Comparison of ENCODE assay signal across 10 cellular contexts in the genomic region with DNA sequence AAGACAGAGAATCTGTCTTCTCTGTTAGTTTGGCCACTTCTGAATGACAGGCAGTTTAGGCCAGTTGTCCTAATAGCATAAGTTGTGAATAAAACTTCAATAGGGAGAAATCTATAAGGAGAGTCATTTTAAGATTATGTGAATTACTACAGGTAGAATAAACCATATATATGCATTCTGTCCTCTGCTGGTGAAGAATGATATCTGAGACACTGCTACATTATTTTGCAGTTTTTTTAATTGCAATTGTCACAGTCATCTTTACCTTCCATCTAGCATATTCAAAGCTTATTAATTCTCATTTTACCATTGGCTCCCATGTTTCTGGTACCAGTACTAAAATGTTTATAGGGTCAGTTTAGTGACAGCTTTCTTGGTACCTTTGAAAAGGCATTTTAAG.
"Had no signal": no experiment of that assay in that cellular context is flagged by ENCODE, and none has a peak within 500 bp of the region (broad histone marks: within the 10 kb centered on the region; RNA-seq: fewer than 3 reads in every experiment).

No MANE protein-coding gene starts in this region.

- H3K4me3 ChIP-seq: right atrium auricular region, skin epidermis, tibial nerve had no signal

- DNase-seq: activated CD4-positive, alpha-beta memory T cell treated with anti-CD3 and anti-CD28 coated beads for 36 hours; activated gamma-delta T cell; activated T-cell treated with anti-CD3 and anti-CD28 coated beads, Interleukin-2, amount 50 U/mL, for 48 hours; amygdala; brain microvascular endothelial cell; naive thymus-derived CD4-positive, alpha-beta T cell; posterior cingulate gyrus had no signal

- H3K36me3 ChIP-seq: brain microvascular endothelial cell, right atrium auricular region, tibial nerve had no signal

- ATAC-seq: naive thymus-derived CD4-positive, alpha-beta T cell had no signal

- H3K4me1 ChIP-seq: right atrium auricular region, tibial nerve had no signal

- H3K27me3 ChIP-seq: brain microvascular endothelial cell, right atrium auricular region, tibial nerve had no signal

- H3K27ac ChIP-seq: brain microvascular endothelial cell, right atrium auricular region, skin epidermis, tibial nerve had no signal
